In genomic region chr16:89569506-89570341, GRCh38 we compare ENCODE assay signal across 29 cellular contexts. TPM values are rescaled to one million over a fixed set of nuclear protein-coding genes. Genes with fewer than 3 reads are reported as not detected.
"Had no signal": no experiment of that assay in that cellular context is flagged by ENCODE, and none has a peak within 500 bp of the region (broad histone marks: within the 10 kb centered on the region; RNA-seq: fewer than 3 reads in every experiment).

No MANE protein-coding gene starts in this region.

- H3K27ac ChIP-seq: adrenal gland, SJSA1 had no signal

- ATAC-seq: Right ventricle myocardium inferior, WTC11 had no signal

- H3K4me3 ChIP-seq: adrenal gland, SJSA1 had no signal

- H3K9me3 ChIP-seq: adrenal gland, SJSA1 had no signal

- DNase-seq: activated CD4-positive, alpha-beta memory T cell treated with anti-CD3 and anti-CD28 coated beads for 36 hours; activated CD4-positive, alpha-beta T cell treated with anti-CD3 and anti-CD28 coated beads for 48 hours; activated CD4-positive, CD25-positive, alpha-beta regulatory T cell treated with anti-CD3 and anti-CD28 coated beads, Interleukin-2, amount 50 U/mL, for 72 hours; activated CD8-positive, alpha-beta memory T cell treated with anti-CD3 and anti-CD28 coated beads for 24 hours; activated naive CD4-positive, alpha-beta T cell treated with anti-CD3 and anti-CD28 coated beads, Interleukin-2, amount 50 U/mL, for 16 hours; activated naive CD8-positive, alpha-beta T cell treated with anti-CD3 and anti-CD28 coated beads, Interleukin-2, amount 10 ng/mL, durations not matched to agents 7 days and 5 days; activated T-cell treated with anti-CD3 and anti-CD28 coated beads, Interleukin-2, amount 50 U/mL, for 72 hours; adrenal gland; anterior cingulate cortex; cerebellar nuclear complex; Kasumi-1; KBM-7; NCI-H1105 treated with DMSO at 0.1 percent for 48 hours; NCI-H1436 treated with DMSO at 0.1 percent for 48 hours; NCI-H187 treated with DMSO at 0.1 percent for 48 hours; NCI-H2107; NCI-H345; NCI-H510A; NCI-H526 treated with DMSO at 0.1 percent for 48 hours; NCI-H82; RPMI8226; T-helper 9 cell had no signal

- H3K9me3 Mint-ChIP-seq: activated CD4-positive, alpha-beta memory T cell treated with anti-CD3 and anti-CD28 coated beads for 36 hours; activated naive CD8-positive, alpha-beta T cell treated with anti-CD3 and anti-CD28 coated beads, Interleukin-2, amount 10 ng/mL, durations not matched to agents 7 days and 5 days; activated T-cell treated with anti-CD3 and anti-CD28 coated beads, Interleukin-2, amount 50 U/mL, for 72 hours; activated T-helper 2 cell treated with anti-CD3 and anti-CD28 coated beads, Interferon-gamma antibody, Interleukin-2, Interleukin-4, amounts not matched to agents 10 μg/mL and 5 μg/mL and 100 μg/mL, durations not matched to agents 14 hours and 24 hours and 36 hours; T-helper 1 cell treated with Interleukin-12 subunit alpha and Interleukin-12 subunit beta and Interleukin-4 antibody, amounts not matched to agents 30 μg/mL and 1 μg/mL, for 36 hours; WTC11 had no signal

- H3K27ac Mint-ChIP-seq: activated CD4-positive, alpha-beta memory T cell treated with anti-CD3 and anti-CD28 coated beads for 36 hours; activated naive CD8-positive, alpha-beta T cell treated with anti-CD3 and anti-CD28 coated beads, Interleukin-2, amount 10 ng/mL, durations not matched to agents 7 days and 5 days; activated T-helper 2 cell treated with anti-CD3 and anti-CD28 coated beads, Interferon-gamma antibody, Interleukin-2, Interleukin-4, amounts not matched to agents 10 μg/mL and 5 μg/mL and 100 μg/mL, durations not matched to agents 14 hours and 24 hours and 36 hours; T-helper 1 cell treated with Interleukin-12 subunit alpha and Interleukin-12 subunit beta and Interleukin-4 antibody, amounts not matched to agents 30 μg/mL and 1 μg/mL, for 36 hours; WTC11 had no signal

- H3K4me3 Mint-ChIP-seq: activated CD4-positive, alpha-beta memory T cell treated with anti-CD3 and anti-CD28 coated beads for 36 hours; activated naive CD8-positive, alpha-beta T cell treated with anti-CD3 and anti-CD28 coated beads, Interleukin-2, amount 10 ng/mL, durations not matched to agents 7 days and 5 days; activated T-cell treated with anti-CD3 and anti-CD28 coated beads, Interleukin-2, amount 50 U/mL, for 72 hours; T-helper 1 cell treated with Interleukin-12 subunit alpha and Interleukin-12 subunit beta and Interleukin-4 antibody, amounts not matched to agents 30 μg/mL and 1 μg/mL, for 36 hours; WTC11 had no signal

- H3K36me3 Mint-ChIP-seq: WTC11 had no signal

RNA-seq across cellular contexts. Expression of gene CPNE7, which starts 5.8 kb away (rescaled TPM):
- total RNA-seq: cardiac septum, OCI-LY7, Right ventricle myocardium inferior had no signal

RNA-seq across cellular contexts. Expression of gene DPEP1, which starts 43.7 kb away (rescaled TPM):
- total RNA-seq: activated CD4-positive, alpha-beta memory T cell treated with anti-CD3 and anti-CD28 coated beads for 36 hours; activated naive CD8-positive, alpha-beta T cell treated with anti-CD3 and anti-CD28 coated beads, Interleukin-2, amount 10 ng/mL, durations not matched to agents 7 days and 5 days; activated T-cell treated with anti-CD3 and anti-CD28 coated beads, Interleukin-2, amount 50 U/mL, for 72 hours; activated T-helper 2 cell treated with anti-CD3 and anti-CD28 coated beads, Interferon-gamma antibody, Interleukin-2, Interleukin-4, amounts not matched to agents 10 μg/mL and 5 μg/mL and 100 μg/mL, durations not matched to agents 14 hours and 24 hours and 36 hours; cardiac septum; OCI-LY7; Right ventricle myocardium inferior had no signal
